13 cellular contexts compared by ENCODE assay signal in genomic region chr6:30735668-30736314, GRCh38. TPM values are rescaled to one million over a fixed set of nuclear protein-coding genes. Genes with fewer than 3 reads are reported as not detected.
DNase-seq lines count a peak whose midpoint lies in the region; ATAC-seq lines count a peak whose summit lies in the region.
"Had no signal": no experiment of that assay in that cellular context is flagged by ENCODE, and none has a peak within 500 bp of the region (broad histone marks: within the 10 kb centered on the region; RNA-seq: fewer than 3 reads in every experiment).

No MANE protein-coding gene starts in this region.

- H3K27ac Mint-ChIP-seq in activated naive CD4-positive, alpha-beta T cell treated with anti-CD3 and anti-CD28 coated beads, Interleukin-2, amount 10 ng/mL, durations not matched to agents 7 days and 5 days: peak overlapping the region; percentile 93
- H3K27ac Mint-ChIP-seq in activated naive CD8-positive, alpha-beta T cell treated with anti-CD3 and anti-CD28 coated beads for 36 hours: peak overlapping the region; percentile 93
- H3K27ac Mint-ChIP-seq in stimulated activated naive CD8-positive, alpha-beta T cell treated with anti-CD3 and anti-CD28 coated beads, Interleukin-15, Interleukin-2, amounts not matched to agents 100 ng/mL and 50 ng/mL, for 24 hours: peak overlapping the region; percentile 95

- no peaks in the 10 kb centered on the region for H3K9me3 Mint-ChIP-seq in activated naive CD4-positive, alpha-beta T cell treated with anti-CD3 and anti-CD28 coated beads, Interleukin-2, amount 10 ng/mL, durations not matched to agents 7 days and 5 days
- peaks cover 11% of the 10 kb centered on the region for H3K9me3 Mint-ChIP-seq in activated naive CD8-positive, alpha-beta T cell treated with anti-CD3 and anti-CD28 coated beads for 36 hours
- peaks cover 3% of the 10 kb centered on the region for H3K9me3 Mint-ChIP-seq in stimulated activated naive CD8-positive, alpha-beta T cell treated with anti-CD3 and anti-CD28 coated beads, Interleukin-15, Interleukin-2, amounts not matched to agents 100 ng/mL and 50 ng/mL, for 24 hours

- ATAC-seq in HG03460 (IDR thresholded peaks at IDR 0.05; ENCODE audit: unreplicated experiment) (peak; percentile 38), HG03520 (IDR thresholded peaks at IDR 0.05; ENCODE audit: unreplicated experiment) (no peak)
- ATAC-seq: foreskin keratinocyte had no signal

- H3K4me1 Mint-ChIP-seq in activated naive CD4-positive, alpha-beta T cell treated with anti-CD3 and anti-CD28 coated beads, Interleukin-2, amount 10 ng/mL, durations not matched to agents 7 days and 5 days: peaks cover 87% of the 10 kb centered on the region
- peaks cover 69% of the 10 kb centered on the region for H3K4me1 Mint-ChIP-seq in activated naive CD8-positive, alpha-beta T cell treated with anti-CD3 and anti-CD28 coated beads for 36 hours
- peaks cover 86% of the 10 kb centered on the region for H3K4me1 Mint-ChIP-seq in stimulated activated naive CD8-positive, alpha-beta T cell treated with anti-CD3 and anti-CD28 coated beads, Interleukin-15, Interleukin-2, amounts not matched to agents 100 ng/mL and 50 ng/mL, for 24 hours (ENCODE audit: low read depth)

- no peaks in the 10 kb centered on the region for H3K27me3 Mint-ChIP-seq in activated naive CD4-positive, alpha-beta T cell treated with anti-CD3 and anti-CD28 coated beads, Interleukin-2, amount 10 ng/mL, durations not matched to agents 7 days and 5 days
- no peaks in the 10 kb centered on the region for H3K27me3 Mint-ChIP-seq in activated naive CD8-positive, alpha-beta T cell treated with anti-CD3 and anti-CD28 coated beads for 36 hours
- H3K27me3 Mint-ChIP-seq in stimulated activated naive CD8-positive, alpha-beta T cell treated with anti-CD3 and anti-CD28 coated beads, Interleukin-15, Interleukin-2, amounts not matched to agents 100 ng/mL and 50 ng/mL, for 24 hours: no peaks in the 10 kb centered on the region

- H3K36me3 Mint-ChIP-seq in activated naive CD4-positive, alpha-beta T cell treated with anti-CD3 and anti-CD28 coated beads, Interleukin-2, amount 10 ng/mL, durations not matched to agents 7 days and 5 days: peaks cover 80% of the 10 kb centered on the region
- H3K36me3 Mint-ChIP-seq in activated naive CD8-positive, alpha-beta T cell treated with anti-CD3 and anti-CD28 coated beads for 36 hours: peaks cover 71% of the 10 kb centered on the region
- peaks cover 65% of the 10 kb centered on the region for H3K36me3 Mint-ChIP-seq in stimulated activated naive CD8-positive, alpha-beta T cell treated with anti-CD3 and anti-CD28 coated beads, Interleukin-15, Interleukin-2, amounts not matched to agents 100 ng/mL and 50 ng/mL, for 24 hours (ENCODE audit: low read depth)

- no peak for DNase-seq in activated naive CD4-positive, alpha-beta T cell treated with anti-CD3 and anti-CD28 coated beads, Interleukin-2, amount 10 ng/mL, durations not matched to agents 7 days and 5 days
- DNase-seq in activated naive CD4-positive, alpha-beta T cell (lab: John Stamatoyannopoulos, UW): no peak
- DNase-seq in activated naive CD8-positive, alpha-beta T cell treated with anti-CD3 and anti-CD28 coated beads for 36 hours: no peak
- DNase-seq in EL (no peak), globus pallidus (ENCODE audit: low spot score) (no peak)
- DNase-seq: adrenal gland; foreskin keratinocyte; NCI-H2171 treated with DMSO at 0.1 percent for 48 hours; stimulated activated CD4-positive, alpha-beta T cell treated with anti-CD3 and anti-CD28 coated beads, Interleukin-4, amount 100 ng/mL, for 1 hour; WERI-Rb-1 had no signal

- CTCF ChIA-PET in activated naive CD4-positive, alpha-beta T cell treated with anti-CD3 and anti-CD28 coated beads, Interleukin-2, amount 10 ng/mL, durations not matched to agents 7 days and 5 days (lab: Charles Lee): interaction anchor here (0.8 to 4.6 kb wide), 7 partner anchors 13 to 142 kb away, joined by 3 to 23 read pairs (median 3); partner anchors contain the start of gene DHX16

- peak overlapping the region; percentile 63 for H3K4me3 Mint-ChIP-seq in activated naive CD4-positive, alpha-beta T cell treated with anti-CD3 and anti-CD28 coated beads, Interleukin-2, amount 10 ng/mL, durations not matched to agents 7 days and 5 days
- H3K4me3 Mint-ChIP-seq in activated naive CD8-positive, alpha-beta T cell treated with anti-CD3 and anti-CD28 coated beads for 36 hours: peak overlapping the region; percentile 68
- H3K4me3 Mint-ChIP-seq in stimulated activated naive CD8-positive, alpha-beta T cell treated with anti-CD3 and anti-CD28 coated beads, Interleukin-15, Interleukin-2, amounts not matched to agents 100 ng/mL and 50 ng/mL, for 24 hours: peak overlapping the region; percentile 72

RNA-seq across cellular contexts. Expression of gene FLOT1, which starts 6.7 kb away (rescaled TPM):
- 100 to 1,000 TPM; 104 to 107 TPM for total RNA-seq in activated naive CD8-positive, alpha-beta T cell treated with anti-CD3 and anti-CD28 coated beads for 36 hours

RNA-seq across cellular contexts. Expression of gene IER3, which starts 8.6 kb away (rescaled TPM):
- total RNA-seq in activated naive CD8-positive, alpha-beta T cell treated with anti-CD3 and anti-CD28 coated beads for 36 hours: 100 to 1,000 TPM; 295 to 310 TPM

RNA-seq across cellular contexts. Expression of gene TUBB, which starts 15.6 kb away (rescaled TPM):
- 1,000 to 10,000 TPM; 1,515 to 1,538 TPM for total RNA-seq in activated naive CD8-positive, alpha-beta T cell treated with anti-CD3 and anti-CD28 coated beads for 36 hours

RNA-seq across cellular contexts. Expression of gene MDC1, which starts 18.7 kb away (rescaled TPM):
- 10 to 100 TPM; 63.2 to 67.0 TPM for total RNA-seq in activated naive CD8-positive, alpha-beta T cell treated with anti-CD3 and anti-CD28 coated beads for 36 hours

RNA-seq across cellular contexts. Expression of gene NRM, which starts 45.0 kb away (rescaled TPM):
- 10 to 100 TPM; 19.7 to 20.2 TPM for total RNA-seq in activated naive CD8-positive, alpha-beta T cell treated with anti-CD3 and anti-CD28 coated beads for 36 hours
